16 cellular contexts compared by ENCODE assay signal in the genomic region with DNA sequence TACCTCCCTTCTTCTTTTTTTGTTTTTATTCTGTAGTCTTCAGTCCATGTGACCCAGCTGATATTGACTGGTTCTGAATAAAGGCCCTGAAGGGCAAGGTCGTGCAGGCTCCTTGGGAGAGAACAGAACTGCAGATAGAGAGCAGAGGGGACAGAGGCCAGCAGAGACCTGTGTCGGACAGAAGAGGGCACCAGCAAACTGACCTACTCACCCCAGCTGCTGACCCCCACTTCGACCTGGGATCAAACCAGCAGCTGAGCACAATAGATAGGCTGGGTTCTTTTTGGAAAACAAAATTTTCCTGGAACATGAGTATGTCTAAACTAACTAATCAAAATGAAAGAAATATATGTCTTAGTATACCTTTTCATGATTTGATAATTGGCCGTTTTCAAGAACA.
A peak's percentile ranks its signal among the peaks of the same experiment; 100 is the strongest.
DNase-seq lines count a peak whose midpoint lies in the region; ATAC-seq and TF ChIP-seq lines count a peak whose summit lies in the region.
"Had no signal": no experiment of that assay in that cellular context is flagged by ENCODE, and none has a peak within 500 bp of the region (broad histone marks: within the 10 kb centered on the region; RNA-seq: fewer than 3 reads in every experiment).

No MANE protein-coding gene starts in this region.

- H3K27me3 ChIP-seq in foreskin keratinocyte (peaks cover 12% of the 10 kb centered on the region), psoas muscle (ENCODE audit: insufficient read depth in 3 of 3, low read length in 2 of 3) (no peaks in the 10 kb centered on the region)

- intact Hi-C loops in psoas muscle (cut with DNase I): no loop called here
- intact Hi-C loops in lower leg skin (cut with DNase I; ENCODE audit: low total_unique reads): no loop called here

- no peak overlapping the region for H3K4me3 ChIP-seq in psoas muscle
- no peak overlapping the region for H3K4me3 ChIP-seq in coronary artery
- no peak overlapping the region for H3K4me3 ChIP-seq in lower leg skin (ENCODE audit: low read depth, poor library complexity, severe bottlenecking)

- H3K27ac Mint-ChIP-seq in T-helper 2 cell treated with Interferon-gamma antibody and Interleukin-4, amounts not matched to agents 5 μg/mL and 100 μg/mL, for 36 hours: no peak overlapping the region
- H3K27ac Mint-ChIP-seq: activated T-cell treated with anti-CD3 and anti-CD28 coated beads, Interleukin-2, amount 50 U/mL, for 72 hours; dendritic cell treated with granulocyte-macrophage colony-stimulating factor and Interleukin-4, amounts not matched to agents 40 ng/mL and 50 ng/mL, for 4 days had no signal

- DNase-seq in DMS53 (lab: John Stamatoyannopoulos, UW) (peak; percentile 51), DMS53 treated with DMSO at 0.1 percent for 48 hours (lab: John Stamatoyannopoulos, UW; ENCODE audit: unreplicated experiment) (no peak), OCI-M1 (lab: John Stamatoyannopoulos, UW) (peak; percentile 45), foreskin keratinocyte (no peak), psoas muscle (no peak), coronary artery (ENCODE audit: low spot score) (no peak), lower leg skin (ENCODE audit: low spot score in 2 of 2) (no peak)
- DNase-seq in T-helper 2 cell treated with Interferon-gamma antibody and Interleukin-4, amounts not matched to agents 5 μg/mL and 100 μg/mL, for 36 hours (ENCODE audit: low spot score): no peak
- DNase-seq: 8988T; activated CD4-positive, alpha-beta T cell treated with anti-CD3 and anti-CD28 coated beads, Interleukin-2, amount 50 U/mL, for 1 hour; activated T-cell treated with anti-CD3 and anti-CD28 coated beads, Interleukin-2, amount 50 U/mL, for 72 hours; midbrain; NCI-H1930; NCI-H82 had no signal

- no peaks in the 10 kb centered on the region for H3K9me3 Mint-ChIP-seq in T-helper 2 cell treated with Interferon-gamma antibody and Interleukin-4, amounts not matched to agents 5 μg/mL and 100 μg/mL, for 36 hours
- H3K9me3 Mint-ChIP-seq: dendritic cell treated with granulocyte-macrophage colony-stimulating factor and Interleukin-4, amounts not matched to agents 40 ng/mL and 50 ng/mL, for 4 days had no signal

- no peaks in the 10 kb centered on the region for H3K4me1 Mint-ChIP-seq in T-helper 2 cell treated with Interferon-gamma antibody and Interleukin-4, amounts not matched to agents 5 μg/mL and 100 μg/mL, for 36 hours (ENCODE audit: low read depth)

- H3K27me3 Mint-ChIP-seq in T-helper 2 cell treated with Interferon-gamma antibody and Interleukin-4, amounts not matched to agents 5 μg/mL and 100 μg/mL, for 36 hours (ENCODE audit: low read depth): no peaks in the 10 kb centered on the region
- H3K27me3 Mint-ChIP-seq: dendritic cell treated with granulocyte-macrophage colony-stimulating factor and Interleukin-4, amounts not matched to agents 40 ng/mL and 50 ng/mL, for 4 days had no signal

- no peaks in the 10 kb centered on the region for H3K36me3 ChIP-seq in psoas muscle (ENCODE audit: insufficient read depth in 1 of 2, low read depth in 1 of 2)

- H3K4me1 ChIP-seq in foreskin keratinocyte: no peaks in the 10 kb centered on the region
- H3K4me1 ChIP-seq in psoas muscle: no peaks in the 10 kb centered on the region
- H3K4me1 ChIP-seq: parathyroid adenoma had no signal

- no peak overlapping the region for H3K4me3 Mint-ChIP-seq in T-helper 2 cell treated with Interferon-gamma antibody and Interleukin-4, amounts not matched to agents 5 μg/mL and 100 μg/mL, for 36 hours
- H3K4me3 Mint-ChIP-seq: activated T-cell treated with anti-CD3 and anti-CD28 coated beads, Interleukin-2, amount 50 U/mL, for 72 hours; dendritic cell treated with granulocyte-macrophage colony-stimulating factor and Interleukin-4, amounts not matched to agents 40 ng/mL and 50 ng/mL, for 4 days had no signal

- ATAC-seq in foreskin keratinocyte: no peak
- no peak for ATAC-seq in psoas muscle
- ATAC-seq: activated T-cell treated with anti-CD3 and anti-CD28 coated beads, Interleukin-2, amount 50 U/mL, for 72 hours had no signal

- WGBS in psoas muscle, 3 donors: 41 to 55% (median 46%) methylated on average over 4 of the region's 4 CpGs
- 57 to 66% methylated on average over 4 of the region's 4 CpGs for WGBS in lower leg skin, 2 donors

- TF ChIP-seq POLR2A in lower leg skin (IDR thresholded peaks at IDR 0.05): no peak

- TF ChIP-seq CTCF in foreskin keratinocyte (conservative IDR thresholded peaks at IDR 0.05) (peak; percentile 2), psoas muscle (IDR thresholded peaks at IDR 0.05) (peak; percentile 14), coronary artery (IDR thresholded peaks at IDR 0.05) (no peak), lower leg skin (IDR thresholded peaks at IDR 0.05) (no peak)

- H3K9me3 ChIP-seq in psoas muscle: no peaks in the 10 kb centered on the region

- no peak overlapping the region for H3K27ac ChIP-seq in foreskin keratinocyte
- no peak overlapping the region for H3K27ac ChIP-seq in psoas muscle
- H3K27ac ChIP-seq in coronary artery: no peak overlapping the region
- H3K27ac ChIP-seq: parathyroid adenoma had no signal

- H3K36me3 Mint-ChIP-seq in T-helper 2 cell treated with Interferon-gamma antibody and Interleukin-4, amounts not matched to agents 5 μg/mL and 100 μg/mL, for 36 hours (ENCODE audit: low read depth): no peaks in the 10 kb centered on the region

Comparison
In these comparisons a context has a peak if more than half of its experiments do, and no peak if none do; other contexts are left out.
1. DNase-seq: peak in DMS53 (single experiment) and OCI-M1 (single experiment); none in DMS53 treated with DMSO at 0.1 percent for 48 hours (single experiment), foreskin keratinocyte (0 of 2), psoas muscle (0 of 2), coronary artery (single experiment), T-helper 2 cell treated with Interferon-gamma antibody and Interleukin-4, amounts not matched to agents 5 μg/mL and 100 μg/mL, for 36 hours (single experiment) and lower leg skin (0 of 2).
2. CTCF ChIP-seq: peak in foreskin keratinocyte (single experiment) and psoas muscle (single experiment); none in coronary artery (single experiment) and lower leg skin (0 of 3).